Comparison of ENCODE assay signal across 5 cellular contexts in the genomic region with DNA sequence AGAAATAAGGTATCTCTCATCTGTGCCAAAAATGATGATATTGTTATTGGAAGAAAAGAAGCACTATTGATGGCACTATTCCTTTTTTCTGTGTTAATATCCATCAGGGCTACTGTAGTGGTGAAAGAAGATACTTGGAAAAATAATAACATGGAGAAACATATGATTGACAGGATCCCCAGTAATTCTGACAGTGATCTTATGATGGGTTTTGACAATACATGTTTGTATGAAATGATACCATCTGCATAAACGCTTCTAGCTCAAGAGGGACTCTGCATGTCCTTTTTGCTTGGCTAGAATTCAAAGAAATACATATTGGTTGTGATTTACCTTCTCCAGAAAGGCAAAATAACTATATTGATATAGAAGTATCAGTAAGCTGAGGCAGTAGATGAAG.
"Had no signal": no experiment of that assay in that cellular context is flagged by ENCODE, and none has a peak within 500 bp of the region (broad histone marks: within the 10 kb centered on the region; RNA-seq: fewer than 3 reads in every experiment).

No MANE protein-coding gene starts in this region.

- H3K4me3 ChIP-seq: K562 had no signal

- H3K27ac ChIP-seq: HL-60 had no signal

- DNase-seq: IMR-90, KBM-7, KG1 had no signal
